8 cellular contexts compared by ENCODE assay signal in the genomic region with DNA sequence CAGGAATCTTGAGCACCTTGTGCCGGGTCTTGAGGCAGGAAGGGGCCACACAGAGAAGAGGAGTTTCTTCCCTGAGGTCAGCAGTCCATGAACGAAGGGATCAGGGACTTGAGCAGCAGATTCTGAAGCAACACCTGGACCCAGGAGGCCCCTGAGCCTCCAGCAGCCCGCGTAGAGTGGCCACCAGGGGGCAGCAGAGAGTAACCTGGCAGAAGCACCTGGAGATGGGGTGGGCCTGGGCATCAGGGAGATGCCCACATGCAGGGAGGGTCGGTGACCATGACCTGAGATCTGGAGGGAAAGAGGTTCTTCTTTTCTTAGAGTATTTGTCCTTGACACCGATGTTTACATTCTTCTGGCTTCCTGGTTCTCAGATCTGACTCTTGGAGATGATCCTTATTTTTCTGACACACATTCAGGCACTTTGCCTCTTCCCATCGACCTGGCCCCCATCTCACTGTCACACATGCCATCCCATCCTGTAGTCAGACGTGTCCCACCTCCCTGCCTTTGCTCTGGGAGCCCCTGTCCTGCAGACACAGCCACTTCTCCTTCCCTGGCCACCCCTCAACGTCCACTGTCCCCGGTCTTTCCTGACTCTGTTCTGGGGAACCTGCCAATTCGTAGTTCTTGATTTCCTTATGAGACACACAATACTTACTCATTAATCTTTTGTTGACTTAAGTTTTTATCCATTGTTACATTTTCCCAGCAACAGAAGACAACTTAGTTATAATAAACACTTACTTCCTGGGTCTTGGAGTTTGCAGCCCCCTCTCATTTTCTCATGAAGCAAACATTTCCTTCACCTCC.
DNase-seq lines count a peak whose midpoint lies in the region; ATAC-seq and TF ChIP-seq lines count a peak whose summit lies in the region.

No MANE protein-coding gene starts in this region.

- no peak overlapping the region for H3K4me3 Mint-ChIP-seq in glutamatergic neuron (ENCODE audit: unreplicated experiment)

- DNase-seq in cardiac muscle cell (ENCODE audit: low read depth in 1 of 2, low spot score in 1 of 2) (peak in 1 of 2 donors; percentile 52), Right ventricle myocardium inferior (ENCODE audit: missing footprints) (no peak), RKO (ENCODE audit: low spot score) (peak; percentile 21), glutamatergic neuron (peak; percentile 73), sigmoid colon (no peak)
- peak; percentile 60 for DNase-seq in activated effector memory CD4-positive, alpha-beta T cell treated with Interleukin-2 at 50 U/mL for 16 hours

- H3K4me1 ChIP-seq in cardiac muscle cell (ENCODE audit: low read depth) (no peaks in the 10 kb centered on the region), sigmoid colon (no peaks in the 10 kb centered on the region)

- TF ChIP-seq CTCF in cardiac muscle cell (IDR thresholded peaks at IDR 0.05; ENCODE audit: low read depth, low read length) (peak; percentile 99), glutamatergic neuron (IDR thresholded peaks at IDR 0.05; ENCODE audit: partially characterized antibody, unreplicated experiment) (peak; percentile 99), sigmoid colon (IDR thresholded peaks at IDR 0.05) (peak; percentile 22 to 91 (median 74))

- H3K36me3 ChIP-seq in cardiac muscle cell: no peaks in the 10 kb centered on the region
- H3K36me3 ChIP-seq in sigmoid colon: no peaks in the 10 kb centered on the region

- no peaks in the 10 kb centered on the region for H3K36me3 Mint-ChIP-seq in glutamatergic neuron (ENCODE audit: unreplicated experiment)

- no peak for TF ChIP-seq EP300 in sigmoid colon (IDR thresholded peaks at IDR 0.05)

- no peaks in the 10 kb centered on the region for H3K27me3 Mint-ChIP-seq in glutamatergic neuron (ENCODE audit: unreplicated experiment)

- H3K9me3 ChIP-seq in cardiac muscle cell (ENCODE audit: low read depth) (no peaks in the 10 kb centered on the region), sigmoid colon (no peaks in the 10 kb centered on the region)

- no peak for TF ChIP-seq POLR2A in sigmoid colon (IDR thresholded peaks at IDR 0.05)

- H3K9me3 Mint-ChIP-seq in glutamatergic neuron (ENCODE audit: unreplicated experiment): peaks cover 4% of the 10 kb centered on the region

- H3K4me3 ChIP-seq in cardiac muscle cell: no peak overlapping the region
- no peak overlapping the region for H3K4me3 ChIP-seq in sigmoid colon

- no peak overlapping the region for H3K27ac ChIP-seq in cardiac muscle cell
- H3K27ac ChIP-seq in sigmoid colon: no peak overlapping the region

- H3K27ac Mint-ChIP-seq in glutamatergic neuron (ENCODE audit: unreplicated experiment): no peak overlapping the region

- peaks cover 3% of the 10 kb centered on the region for H3K4me1 Mint-ChIP-seq in glutamatergic neuron (ENCODE audit: low read depth, unreplicated experiment)

- ATAC-seq in Right ventricle myocardium inferior: no peak
- ATAC-seq in HG03439 (IDR thresholded peaks at IDR 0.05; ENCODE audit: unreplicated experiment): no peak
- ATAC-seq in HG03135 (IDR thresholded peaks at IDR 0.05; ENCODE audit: unreplicated experiment): no peak

- H3K27me3 ChIP-seq in cardiac muscle cell (no peaks in the 10 kb centered on the region), sigmoid colon (no peaks in the 10 kb centered on the region)

- WGBS in sigmoid colon, 2 donors: 6 to 26% methylated on average over 11 of the region's 11 CpGs

- intact Hi-C loops in Right ventricle myocardium inferior (cut with DNase I): no loop called here
- intact Hi-C loops in sigmoid colon (cut with DNase I): no loop called here

Comparison
In these comparisons a context has a peak if more than half of its experiments do, and no peak if none do; other contexts are left out.
1. DNase-seq: peak in RKO (single experiment), activated effector memory CD4-positive, alpha-beta T cell treated with Interleukin-2 at 50 U/mL for 16 hours (single experiment) and glutamatergic neuron (single experiment); none in Right ventricle myocardium inferior (single experiment) and sigmoid colon (single experiment).
2. Peak in every context shown above with its lines, with median percentiles within 50 percentile points of each other: CTCF ChIP-seq.